In genomic region chr19:49487277-49488045, GRCh38 we compare ENCODE assay signal across 8 cellular contexts. TPM values are rescaled to one million over a fixed set of nuclear protein-coding genes. Genes with fewer than 3 reads are reported as not detected.
A peak's percentile ranks its signal among the peaks of the same experiment; 100 is the strongest.
DNase-seq lines count a peak whose midpoint lies in the region; ATAC-seq, FAIRE-seq and TF ChIP-seq lines count a peak whose summit lies in the region.

TSS of gene RPL13A (plus strand) at chr19:49487608. CDS start at chr19:49487630, 22 bp downstream.

- H3K27me3 ChIP-seq in bronchial epithelial cell (ENCODE audit: control insufficient read depth, insufficient read depth, low read length) (no peaks in the 10 kb centered on the region), small intestine (ENCODE audit: control insufficient read depth in 2 of 2, insufficient read depth in 2 of 2, low read length in 2 of 2) (no peaks in the 10 kb centered on the region)

- POLR2A ChIA-PET in AG04449 (lab: Yijun Ruan, JAX): interaction anchor here (0.6 to 2.5 kb wide), 5 partner anchors 9 to 153 kb away, joined by 3 to 16 read pairs (median 3); partner anchors contain the start of genes NOSIP, PIH1D1 and RPS11

- DNase-seq in AG04449 (ENCODE audit: low read depth, low spot score) (peak; percentile 91), NCI-H2227 treated with DMSO at 0.1 percent for 48 hours (lab: John Stamatoyannopoulos, UW) (peak; percentile 93), bronchial epithelial cell (ENCODE audit: low read depth) (peak; percentile 97), iPS-NIHi11 (ENCODE audit: low spot score) (peak; percentile 95), small intestine (peak; percentile 100)

- WGBS in small intestine, 3 donors: 0% methylated on average over 56 to 57 of the region's 57 CpGs

- peak within 1 kb of the TSS; percentile 89 to 98 for H3K27ac ChIP-seq in small intestine (ENCODE audit: low read depth in 1 of 2, low read length in 1 of 2)

- no peaks in the 10 kb centered on the region for H3K4me1 ChIP-seq in small intestine (ENCODE audit: control insufficient read depth in 2 of 2, insufficient read depth in 1 of 2, low read depth in 1 of 2, low read length in 1 of 2)

- H3K4me3 ChIP-seq in AG04449 (ENCODE audit: low read depth, low read length) (peak within 1 kb of the TSS; percentile 90), WI38 (ENCODE audit: low read depth, low read length) (peak within 1 kb of the TSS; percentile 90), bronchial epithelial cell (ENCODE audit: low read depth, low read length) (peak within 1 kb of the TSS; percentile 87), small intestine (ENCODE audit: low read depth in 1 of 2, low read length in 2 of 2) (peak within 1 kb of the TSS; percentile 86 to 98)

- CTCF ChIA-PET in AG04449 (lab: Yijun Ruan, JAX): interaction anchor here (1.2 to 2.0 kb wide), 4 partner anchors 10 to 82 kb away, joined by 5 to 11 read pairs (median 7); no protein-coding TSS in a partner anchor

- TF ChIP-seq CTCF in AG04449 (IDR thresholded peaks at IDR 0.05; ENCODE audit: insufficient read depth, low read length, missing control alignments): no peak
- no peak for TF ChIP-seq CTCF in WI38 (IDR thresholded peaks at IDR 0.05; ENCODE audit: low read depth, low read length)
- TF ChIP-seq CTCF in bronchial epithelial cell (IDR thresholded peaks at IDR 0.05; ENCODE audit: insufficient read depth, low read length, severe bottlenecking): no peak

- no peak for FAIRE-seq in bronchial epithelial cell (lab: Jason Lieb, UNC)
- no peak for FAIRE-seq in small intestine (lab: Jason Lieb, UNC)

- no peaks in the 10 kb centered on the region for H3K9me3 ChIP-seq in small intestine (ENCODE audit: control insufficient read depth, low read depth)

- H3K36me3 ChIP-seq in bronchial epithelial cell (ENCODE audit: control insufficient read depth, insufficient read depth, low read length): peaks cover 29% of the 10 kb centered on the region
- H3K36me3 ChIP-seq in small intestine (ENCODE audit: control insufficient read depth in 2 of 2, insufficient read depth in 2 of 2, low read length in 2 of 2): peaks cover 12 to 14% of the 10 kb centered on the region in 2 donors

- ATAC-seq in GM18907 (IDR thresholded peaks at IDR 0.05; ENCODE audit: unreplicated experiment): peak; percentile 87
- ATAC-seq in HG03159 (IDR thresholded peaks at IDR 0.05; ENCODE audit: unreplicated experiment): peak; percentile 84

RNA-seq across cellular contexts. Expression of gene RPL13A, which starts in this region (rescaled TPM):
- total RNA-seq in bronchial epithelial cell: 3,501 and 4,161 TPM in 2 replicates
- 1,000 to 10,000 TPM; 2,350 to 5,026 (median 4,251) TPM for polyA plus RNA-seq in small intestine

Comparison
In these comparisons a context has a peak if more than half of its experiments do, and no peak if none do; other contexts are left out.
1. Peak in every context shown above with its lines: DNase-seq, ATAC-seq, H3K4me3 ChIP-seq and H3K27ac ChIP-seq.